ENCODE assay signal across 16 cellular contexts in genomic region chr12:51533799-51534198, GRCh38. TPM values are rescaled to one million over a fixed set of nuclear protein-coding genes. Genes with fewer than 3 reads are reported as not detected.
DNase-seq lines count a peak whose midpoint lies in the region; ATAC-seq and TF ChIP-seq lines count a peak whose summit lies in the region.
"Had no signal": no experiment of that assay in that cellular context is flagged by ENCODE, and none has a peak within 500 bp of the region (broad histone marks: within the 10 kb centered on the region; RNA-seq: fewer than 3 reads in every experiment).

No MANE protein-coding gene starts in this region.

- H3K4me3 ChIP-seq in BJ (ENCODE audit: low read depth, low read length): no peak overlapping the region
- H3K4me3 ChIP-seq: esophagus squamous epithelium, K562, left ventricle myocardium inferior, psoas muscle had no signal

- DNase-seq in BJ (ENCODE audit: low read depth) (no peak), HFFc6 (no peak), iris pigment epithelial cell (ENCODE audit: low read depth) (peak; percentile 17), head of caudate nucleus (no peak)
- DNase-seq in activated CD4-positive, alpha-beta T cell treated with anti-CD3 and anti-CD28 coated beads for 1 hour: no peak
- DNase-seq in natural killer cell treated with Interleukin-12 subunit alpha and Interleukin-12 subunit beta and Interleukin-15 and Interleukin-18, amount 100 ng/mL, for 72 hours (ENCODE audit: low spot score): no peak
- DNase-seq: activated CD8-positive, alpha-beta memory T cell treated with anti-CD3 and anti-CD28 coated beads for 24 hours; Calu3; esophagus squamous epithelium; left ventricle myocardium inferior; psoas muscle; stimulated activated CD4-positive, alpha-beta T cell treated with anti-CD3 and anti-CD28 coated beads, Interleukin-4, amount 100 ng/mL, for 24 hours had no signal

- intact Hi-C loops in head of caudate nucleus (cut with DNase I): loop anchor here (5.0 kb wide), 1 partner anchor 111 kb away; the partner anchor contains the start of gene SLC4A8

- H3K36me3 Mint-ChIP-seq in HFFc6 (ENCODE audit: low read depth): no peaks in the 10 kb centered on the region
- H3K36me3 Mint-ChIP-seq in natural killer cell treated with Interleukin-12 subunit alpha and Interleukin-12 subunit beta and Interleukin-15 and Interleukin-18, amount 100 ng/mL, for 72 hours: no peaks in the 10 kb centered on the region

- H3K9me3 Mint-ChIP-seq in HFFc6: no peaks in the 10 kb centered on the region
- H3K9me3 Mint-ChIP-seq in natural killer cell treated with Interleukin-12 subunit alpha and Interleukin-12 subunit beta and Interleukin-15 and Interleukin-18, amount 100 ng/mL, for 72 hours: no peaks in the 10 kb centered on the region
- H3K9me3 Mint-ChIP-seq: T-helper 1 cell treated with Interleukin-12 subunit alpha and Interleukin-12 subunit beta and Interleukin-4 antibody, amounts not matched to agents 30 μg/mL and 1 μg/mL, for 36 hours had no signal

- peaks cover 53% of the 10 kb centered on the region for H3K4me1 Mint-ChIP-seq in HFFc6 (ENCODE audit: low read depth)
- peaks cover 0 to 7% of the 10 kb centered on the region in 2 donors for H3K4me1 Mint-ChIP-seq in natural killer cell treated with Interleukin-12 subunit alpha and Interleukin-12 subunit beta and Interleukin-15 and Interleukin-18, amount 100 ng/mL, for 72 hours (ENCODE audit: low read depth in 2 of 2)

- POLR2A ChIA-PET in BJ (lab: Charles Lee): no interaction called here

- TF ChIP-seq CTCF in BJ (IDR thresholded peaks at IDR 0.05; ENCODE audit: insufficient read depth, low read depth, low read length): 0 out of 2 replicates have a peak, but pooled peaks have one; percentile 24
- peak; percentile 51 for TF ChIP-seq CTCF in HFFc6 (IDR thresholded peaks at IDR 0.05)

- H3K27ac Mint-ChIP-seq in HFFc6: peak overlapping the region; percentile 4; the same call in 1 of the 2 replicates
- no peak overlapping the region for H3K27ac Mint-ChIP-seq in natural killer cell treated with Interleukin-12 subunit alpha and Interleukin-12 subunit beta and Interleukin-15 and Interleukin-18, amount 100 ng/mL, for 72 hours
- H3K27ac Mint-ChIP-seq: T-helper 1 cell treated with Interleukin-12 subunit alpha and Interleukin-12 subunit beta and Interleukin-4 antibody, amounts not matched to agents 30 μg/mL and 1 μg/mL, for 36 hours had no signal

- no peaks in the 10 kb centered on the region for H3K27me3 ChIP-seq in BJ (ENCODE audit: control insufficient read depth, insufficient read depth, low read length)

- H3K4me3 Mint-ChIP-seq in HFFc6: no peak overlapping the region
- H3K4me3 Mint-ChIP-seq in natural killer cell treated with Interleukin-12 subunit alpha and Interleukin-12 subunit beta and Interleukin-15 and Interleukin-18, amount 100 ng/mL, for 72 hours: no peak overlapping the region
- H3K4me3 Mint-ChIP-seq: T-helper 1 cell treated with Interleukin-12 subunit alpha and Interleukin-12 subunit beta and Interleukin-4 antibody, amounts not matched to agents 30 μg/mL and 1 μg/mL, for 36 hours had no signal

- ATAC-seq in SK-N-SH treated with all-trans-retinoic acid at 6 μM for 48 hours: peak; percentile 18; the same call in 1 of the 3 replicates
- no peak for ATAC-seq in HG03045 (IDR thresholded peaks at IDR 0.05; ENCODE audit: unreplicated experiment)
- no peak for ATAC-seq in natural killer cell treated with Interleukin-12 subunit alpha and Interleukin-12 subunit beta and Interleukin-15 and Interleukin-18, amount 100 ng/mL, for 72 hours
- ATAC-seq: K562, psoas muscle had no signal

- H3K27me3 Mint-ChIP-seq in HFFc6 (ENCODE audit: insufficient read depth): peaks cover 1% of the 10 kb centered on the region; the same call in 1 of the 2 replicates
- peaks cover 22 to 29% of the 10 kb centered on the region in 2 donors for H3K27me3 Mint-ChIP-seq in natural killer cell treated with Interleukin-12 subunit alpha and Interleukin-12 subunit beta and Interleukin-15 and Interleukin-18, amount 100 ng/mL, for 72 hours

- CTCF ChIA-PET in BJ (lab: Yijun Ruan, JAX): interaction anchor here (0.8 to 4.2 kb wide), 10 partner anchors 9 to 341 kb away, joined by 3 to 82 read pairs (median 5); partner anchors contain the start of gene SLC4A8

- H3K36me3 ChIP-seq in BJ (ENCODE audit: control insufficient read depth, insufficient read depth, low read length): no peaks in the 10 kb centered on the region
- H3K36me3 ChIP-seq: esophagus squamous epithelium, left ventricle myocardium inferior had no signal

TF ChIP-seq in SK-N-SH treated with all-trans-retinoic acid at 6 μM for 48 hours, 23 proteins besides CTCF, POLR2A, EP300 and RAD21:
- TF ChIP-seq PATZ1 (CRISPR knock-in tag; IDR thresholded peaks at IDR 0.05; ENCODE audit: borderline replicate concordance) (no peak), ZFP3 (CRISPR knock-in tag; IDR thresholded peaks at IDR 0.05) (no peak), BACH2 (CRISPR knock-in tag; IDR thresholded peaks at IDR 0.05; ENCODE audit: borderline replicate concordance) (no peak), ZC3H10 (CRISPR knock-in tag; IDR thresholded peaks at IDR 0.05) (no peak), GLIS3 (CRISPR knock-in tag; IDR thresholded peaks at IDR 0.05) (no peak), ESRRG (CRISPR knock-in tag; IDR thresholded peaks at IDR 0.05) (no peak), PPARA (CRISPR knock-in tag; IDR thresholded peaks at IDR 0.05; ENCODE audit: borderline replicate concordance) (no peak), CREB5 (CRISPR knock-in tag; IDR thresholded peaks at IDR 0.05; ENCODE audit: low read depth) (no peak), TCF4 (CRISPR knock-in tag; IDR thresholded peaks at IDR 0.05; ENCODE audit: borderline replicate concordance) (no peak), ZNF565 (CRISPR knock-in tag; conservative IDR thresholded peaks at IDR 0.05; ENCODE audit: low read depth) (no peak), OSR1 (CRISPR knock-in tag; IDR thresholded peaks at IDR 0.05) (no peak), ISL1 (CRISPR knock-in tag; IDR thresholded peaks at IDR 0.05) (no peak), CSRNP3 (CRISPR knock-in tag; IDR thresholded peaks at IDR 0.05) (no peak), ZNF8 (CRISPR knock-in tag; IDR thresholded peaks at IDR 0.05) (no peak), RARB (CRISPR knock-in tag; IDR thresholded peaks at IDR 0.05) (no peak), ZNF70 (CRISPR knock-in tag; IDR thresholded peaks at IDR 0.05) (no peak)

RNA-seq across cellular contexts. Expression of gene SCN8A, which starts 57.2 kb away (rescaled TPM):
- polyA plus RNA-seq in BJ (2011; rRNA removed): 19.6 and 22.8 TPM in 2 replicates
- polyA minus RNA-seq in BJ (2011; rRNA and poly(A)+ RNA removed): 71.4 and 75.8 TPM in 2 replicates
- 10 to 100 TPM; 13.4 to 16.0 (median 15.3) TPM for total RNA-seq in HFFc6 (2021; fragmentation: NEBNext Ultra II Directional; extraction: Animal tissue kit (Norgen Biotek cat#: 25700))
- total RNA-seq in natural killer cell treated with Interleukin-12 subunit alpha and Interleukin-12 subunit beta and Interleukin-15 and Interleukin-18, amount 100 ng/mL, for 72 hours: 1 to 10 TPM in 1 of 2 donors, under 1 TPM in 1; 0.50 to 1.5 TPM

Comparison
In these comparisons a context has a peak if more than half of its experiments do, and no peak if none do; other contexts are left out.
1. RNA of gene SCN8A, which starts 57.2 kb away (total RNA-seq): 13.4 to 16.0 TPM in HFFc6; 0.50 to 1.5 TPM in natural killer cell treated with Interleukin-12 subunit alpha and Interleukin-12 subunit beta and Interleukin-15 and Interleukin-18, amount 100 ng/mL, for 72 hours; every median in the first group is over 4 times any median in the second.